ENCODE assay signal across 12 cellular contexts in genomic region chr16:11080327-11080967, GRCh38.
DNase-seq lines count a peak whose midpoint lies in the region; ATAC-seq and TF ChIP-seq lines count a peak whose summit lies in the region.
"Had no signal": no experiment of that assay in that cellular context is flagged by ENCODE, and none has a peak within 500 bp of the region (broad histone marks: within the 10 kb centered on the region; RNA-seq: fewer than 3 reads in every experiment).

No MANE protein-coding gene starts in this region.

- no peaks in the 10 kb centered on the region for H3K9me3 ChIP-seq in mesodermal cell (ENCODE audit: control insufficient read depth, low read length)
- no peaks in the 10 kb centered on the region for H3K9me3 ChIP-seq in thyroid gland
- H3K9me3 ChIP-seq: MG63 had no signal

- CTCF ChIA-PET in activated CD4-positive, alpha-beta memory T cell treated with anti-CD3 and anti-CD28 coated beads for 36 hours (lab: Charles Lee), result interaction anchor here (1.9 kb wide), 1 partner anchor 20 kb away, joined by 7 read pairs; no protein-coding TSS in a partner anchor

- H3K4me1 ChIP-seq in mesodermal cell (ENCODE audit: control insufficient read depth, insufficient read depth, low read length, poor library complexity, severe bottlenecking) (peaks cover 55% of the 10 kb centered on the region), thyroid gland (peaks cover 42 to 49% of the 10 kb centered on the region in 2 donors)

- H3K27ac Mint-ChIP-seq in activated CD4-positive, alpha-beta memory T cell treated with anti-CD3 and anti-CD28 coated beads for 36 hours, result peak overlapping the region; percentile 94

- H3K9me3 Mint-ChIP-seq in activated CD4-positive, alpha-beta memory T cell treated with anti-CD3 and anti-CD28 coated beads for 36 hours, result no peaks in the 10 kb centered on the region

- H3K4me3 ChIP-seq in mesodermal cell (ENCODE audit: extremely low read depth, insufficient read depth, low read length, poor library complexity, severe bottlenecking), result no peak overlapping the region
- H3K4me3 ChIP-seq in thyroid gland (replicated peaks in 1 of 3), result no peak overlapping the region
- H3K4me3 ChIP-seq: MG63 had no signal

- no peaks in the 10 kb centered on the region for H3K27me3 ChIP-seq in thyroid gland
- H3K27me3 ChIP-seq: MG63 had no signal

- H3K27me3 Mint-ChIP-seq in activated CD4-positive, alpha-beta memory T cell treated with anti-CD3 and anti-CD28 coated beads for 36 hours, result no peaks in the 10 kb centered on the region

- peaks cover 24% of the 10 kb centered on the region for H3K36me3 Mint-ChIP-seq in activated CD4-positive, alpha-beta memory T cell treated with anti-CD3 and anti-CD28 coated beads for 36 hours

- ATAC-seq in HG02678 (IDR thresholded peaks at IDR 0.05; ENCODE audit: unreplicated experiment) (no peak), HG02973 (IDR thresholded peaks at IDR 0.05; ENCODE audit: unreplicated experiment) (no peak)

- H3K4me3 Mint-ChIP-seq in activated CD4-positive, alpha-beta memory T cell treated with anti-CD3 and anti-CD28 coated beads for 36 hours, result no peak overlapping the region

- peak; percentile 45 to 49 for DNase-seq in activated T-cell treated with anti-CD3 and anti-CD28 coated beads, Interleukin-2, amount 50 U/mL, for 48 hours
- no peak for DNase-seq in activated T-cell treated with anti-CD3 and anti-CD28 coated beads, Interleukin-2, amount 50 U/mL, for 1 hour
- DNase-seq in activated CD4-positive, alpha-beta memory T cell treated with anti-CD3 and anti-CD28 coated beads for 36 hours, result peak; percentile 60
- DNase-seq in thyroid gland (no peak), GF-D8 (lab: John Stamatoyannopoulos, UW) (no peak)
- DNase-seq: activated gamma-delta T cell treated with Interleukin-2 at 50 U/mL for 16 hours, cerebellar nuclear complex, glutamatergic neuron had no signal

- intact Hi-C loops in activated CD4-positive, alpha-beta memory T cell treated with anti-CD3 and anti-CD28 coated beads for 36 hours (cut with micrococcal nuclease), result no loop called here
- intact Hi-C loops in thyroid gland (cut with DNase I), result no loop called here

- no peak for TF ChIP-seq POLR2A in thyroid gland (IDR thresholded peaks at IDR 0.05)

- peak overlapping the region; percentile 94 for H3K27ac ChIP-seq in mesodermal cell (ENCODE audit: low read depth, low read length, severe bottlenecking)
- H3K27ac ChIP-seq in thyroid gland, result peak overlapping the region in 2 of 3 donors; percentile 69 to 85

- WGBS in mesodermal cell (ENCODE audit: insufficient coverage in 2 of 2), 2 experiments, result 96 to 99% methylated on average over 10 of the region's 10 CpGs
- 82 to 92% methylated on average over 10 of the region's 10 CpGs for WGBS in thyroid gland, 2 donors

- TF ChIP-seq CTCF in thyroid gland (IDR thresholded peaks at IDR 0.05), result no peak

- peaks cover 86% of the 10 kb centered on the region for H3K4me1 Mint-ChIP-seq in activated CD4-positive, alpha-beta memory T cell treated with anti-CD3 and anti-CD28 coated beads for 36 hours (ENCODE audit: low read depth)

- H3K36me3 ChIP-seq in mesodermal cell (ENCODE audit: control insufficient read depth, insufficient read depth, low read length) (peaks cover 3% of the 10 kb centered on the region), thyroid gland (no peaks in the 10 kb centered on the region)

- POLR2A ChIA-PET in activated CD4-positive, alpha-beta memory T cell treated with anti-CD3 and anti-CD28 coated beads for 36 hours (lab: Charles Lee), result interaction anchor here (1.1 to 2.9 kb wide), 3 partner anchors 13 to 26 kb away, joined by 3 to 14 read pairs (median 6); no protein-coding TSS in a partner anchor

Comparison
In these comparisons a context has a peak if more than half of its experiments do, and no peak if none do; other contexts are left out.
1. DNase-seq: peak in activated T-cell treated with anti-CD3 and anti-CD28 coated beads, Interleukin-2, amount 50 U/mL, for 48 hours (2 of 2) and activated CD4-positive, alpha-beta memory T cell treated with anti-CD3 and anti-CD28 coated beads for 36 hours (single experiment); none in activated T-cell treated with anti-CD3 and anti-CD28 coated beads, Interleukin-2, amount 50 U/mL, for 1 hour (single experiment), thyroid gland (0 of 2) and GF-D8 (single experiment).